In the genomic region with DNA sequence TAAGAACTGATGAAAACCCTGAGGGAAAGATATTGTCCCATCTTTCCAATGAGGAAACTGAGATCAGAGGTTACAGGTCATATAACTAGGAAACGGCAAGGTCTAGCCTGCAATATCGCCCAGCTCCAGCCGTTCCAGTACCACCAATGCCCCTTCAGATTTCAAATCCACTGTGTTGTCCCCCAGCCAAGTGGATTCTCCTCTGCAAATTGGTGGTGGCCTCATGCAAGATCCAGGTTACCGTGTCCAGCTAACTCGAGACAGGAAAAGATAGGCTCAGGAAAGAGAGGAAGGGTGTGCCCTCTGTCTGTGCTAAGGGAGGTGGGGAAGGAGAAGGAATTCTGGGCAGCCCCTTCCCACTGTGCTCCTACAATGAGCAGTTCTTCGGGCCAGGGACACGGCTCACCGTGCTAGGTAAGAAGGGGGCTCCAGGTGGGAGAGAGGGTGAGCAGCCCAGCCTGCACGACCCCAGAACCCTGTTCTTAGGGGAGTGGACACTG, we compare ENCODE assay signal across 9 cellular contexts. TPM values are rescaled to one million over a fixed set of nuclear protein-coding genes. Genes with fewer than 3 reads are reported as not detected.
A peak's percentile ranks its signal among the peaks of the same experiment; 100 is the strongest.
DNase-seq lines count a peak whose midpoint lies in the region; ATAC-seq and TF ChIP-seq lines count a peak whose summit lies in the region.
"Had no signal": no experiment of that assay in that cellular context is flagged by ENCODE, and none has a peak within 500 bp of the region (broad histone marks: within the 10 kb centered on the region; RNA-seq: fewer than 3 reads in every experiment).

No MANE protein-coding gene starts in this region.

- H3K27me3 Mint-ChIP-seq in effector memory CD8-positive, alpha-beta T cell, result no peaks in the 10 kb centered on the region

- TF ChIP-seq CTCF in GM12865 (IDR thresholded peaks at IDR 0.05; ENCODE audit: insufficient read depth, low read depth, low read length, missing control alignments), result no peak

- no peak overlapping the region for H2AFZ ChIP-seq in trophoblast cell (ENCODE audit: insufficient read depth, low read length, poor library complexity)

- H4K91ac ChIP-seq in trophoblast cell (ENCODE audit: low read depth, low read length), result peak overlapping the region; percentile 10

- H2BK12ac ChIP-seq in trophoblast cell (ENCODE audit: low read length), result no peak overlapping the region

- no peak for DNase-seq in GM12865 (ENCODE audit: low read depth)
- no peak for DNase-seq in NT2/D1 (ENCODE audit: low read depth, low spot score)
- no peak for DNase-seq in effector memory CD8-positive, alpha-beta T cell
- DNase-seq in trophoblast cell, result no peak
- no peak for DNase-seq in T-helper 9 cell
- DNase-seq in activated CD8-positive, alpha-beta memory T cell treated with anti-CD3 and anti-CD28 coated beads, Interleukin-2, amount 50 U/mL, for 4 hours, result no peak
- DNase-seq in MV-4-11 (lab: John Stamatoyannopoulos, UW), result no peak
- DNase-seq in NCI-H345 (lab: John Stamatoyannopoulos, UW), result no peak
- DNase-seq: foreskin melanocyte had no signal

- no peak for ATAC-seq in effector memory CD8-positive, alpha-beta T cell (replicated peaks)

- peaks cover 49 to 66% of the 10 kb centered on the region in 2 donors for H3K4me1 Mint-ChIP-seq in effector memory CD8-positive, alpha-beta T cell (ENCODE audit: low read depth in 2 of 2)

- H3K4me2 ChIP-seq in trophoblast cell (ENCODE audit: low read length), result peak overlapping the region; percentile 59

- peaks cover 80% of the 10 kb centered on the region for H3K36me3 Mint-ChIP-seq in effector memory CD8-positive, alpha-beta T cell (ENCODE audit: insufficient read depth)

- no peaks in the 10 kb centered on the region for H3K79me1 ChIP-seq in trophoblast cell (ENCODE audit: low read length)

- no peak overlapping the region for H3K4ac ChIP-seq in trophoblast cell (ENCODE audit: low read depth, low read length)

- no peak overlapping the region for H4K8ac ChIP-seq in trophoblast cell (ENCODE audit: low read depth, low read length)

- H3K4me3 Mint-ChIP-seq in effector memory CD8-positive, alpha-beta T cell, result peak overlapping the region; percentile 99 to 100

- H3K9me3 Mint-ChIP-seq in effector memory CD8-positive, alpha-beta T cell, result no peaks in the 10 kb centered on the region

- H3K4me3 ChIP-seq in GM12865 (ENCODE audit: low read depth, low read length), result peak overlapping the region; percentile 69
- peak overlapping the region; percentile 51 for H3K4me3 ChIP-seq in NT2/D1 (ENCODE audit: insufficient read length, low read depth)
- peak overlapping the region; percentile 10 for H3K4me3 ChIP-seq in trophoblast cell (ENCODE audit: low read depth, low read length)

- H3K4me1 ChIP-seq in NT2/D1 (ENCODE audit: insufficient read depth, insufficient read length) (peaks cover 4% of the 10 kb centered on the region), trophoblast cell (ENCODE audit: control insufficient read depth in 1 of 2, insufficient read depth in 2 of 2, low read length in 2 of 2) (peaks cover 9 to 14% of the 10 kb centered on the region in 2 experiments)

- WGBS in trophoblast cell (ENCODE audit: extremely low coverage, insufficient coverage, insufficient read length), result no CpG with 5 or more reads among the region's 9 CpGs

- H3K27me3 ChIP-seq in NT2/D1 (ENCODE audit: insufficient read depth, insufficient read length), result peaks cover 56% of the 10 kb centered on the region
- H3K27me3 ChIP-seq in trophoblast cell (ENCODE audit: insufficient read depth, low read length), result peaks cover 27% of the 10 kb centered on the region

- H3K36me3 ChIP-seq in NT2/D1 (ENCODE audit: insufficient read depth, insufficient read length, low read length) (no peaks in the 10 kb centered on the region), trophoblast cell (ENCODE audit: control insufficient read depth in 1 of 2, insufficient read depth in 2 of 2, low read length in 2 of 2) (no peaks in the 10 kb centered on the region)

- H2AK5ac ChIP-seq in trophoblast cell (ENCODE audit: low read length), result no peak overlapping the region

- no peak overlapping the region for H2BK5ac ChIP-seq in trophoblast cell (ENCODE audit: low read depth, low read length, poor library complexity)

- H2BK120ac ChIP-seq in trophoblast cell (ENCODE audit: insufficient read depth, low read length, poor library complexity), result no peak overlapping the region

- H3K79me2 ChIP-seq in trophoblast cell (ENCODE audit: control insufficient read depth, insufficient read depth, low read length, poor library complexity), result peaks cover 2% of the 10 kb centered on the region

- no peak overlapping the region for H4K12ac ChIP-seq in trophoblast cell (ENCODE audit: low read depth, low read length)

- H3K9ac ChIP-seq in NT2/D1 (ENCODE audit: insufficient read length, low read depth) (peak overlapping the region; percentile 85), trophoblast cell (ENCODE audit: low read length) (no peak overlapping the region)

- no peak overlapping the region for H3K27ac ChIP-seq in trophoblast cell (ENCODE audit: low read depth, low read length)

- no peak overlapping the region for H3K18ac ChIP-seq in trophoblast cell (ENCODE audit: low read length)

- H3K14ac ChIP-seq in trophoblast cell (ENCODE audit: low read length), result no peak overlapping the region

- H3K27ac Mint-ChIP-seq in effector memory CD8-positive, alpha-beta T cell, result peak overlapping the region; percentile 99

- H3K23ac ChIP-seq in trophoblast cell (ENCODE audit: low read length), result no peak overlapping the region

- no peaks in the 10 kb centered on the region for H3K9me3 ChIP-seq in NT2/D1 (ENCODE audit: insufficient read depth, low read length)
- H3K9me3 ChIP-seq in trophoblast cell (ENCODE audit: insufficient read depth, low read depth, low read length), result peaks cover 4% of the 10 kb centered on the region

RNA-seq across cellular contexts. Expression of a gene that starts 25.3 kb away (rescaled TPM):
- polyA plus RNA-seq in trophoblast cell (2013), result not detected in 2 replicates

RNA-seq across cellular contexts. Expression of a gene that starts 46.8 kb away (rescaled TPM):
- 0.04 and 0.19 TPM in 2 replicates for polyA plus RNA-seq in trophoblast cell (2013)

RNA-seq across cellular contexts. Expression of a gene that starts 58.8 kb away (rescaled TPM):
- 21.5 and 25.0 TPM in 2 replicates for polyA plus RNA-seq in trophoblast cell (2013)

Comparison
In these comparisons a context has a peak if more than half of its experiments do, and no peak if none do; other contexts are left out.
1. H3K4me3 ChIP-seq: peak in every context shown above with its lines; median percentile 69 in GM12865; 51 in NT2/D1; 10 in trophoblast cell.